9 cellular contexts compared by ENCODE assay signal in the genomic region with DNA sequence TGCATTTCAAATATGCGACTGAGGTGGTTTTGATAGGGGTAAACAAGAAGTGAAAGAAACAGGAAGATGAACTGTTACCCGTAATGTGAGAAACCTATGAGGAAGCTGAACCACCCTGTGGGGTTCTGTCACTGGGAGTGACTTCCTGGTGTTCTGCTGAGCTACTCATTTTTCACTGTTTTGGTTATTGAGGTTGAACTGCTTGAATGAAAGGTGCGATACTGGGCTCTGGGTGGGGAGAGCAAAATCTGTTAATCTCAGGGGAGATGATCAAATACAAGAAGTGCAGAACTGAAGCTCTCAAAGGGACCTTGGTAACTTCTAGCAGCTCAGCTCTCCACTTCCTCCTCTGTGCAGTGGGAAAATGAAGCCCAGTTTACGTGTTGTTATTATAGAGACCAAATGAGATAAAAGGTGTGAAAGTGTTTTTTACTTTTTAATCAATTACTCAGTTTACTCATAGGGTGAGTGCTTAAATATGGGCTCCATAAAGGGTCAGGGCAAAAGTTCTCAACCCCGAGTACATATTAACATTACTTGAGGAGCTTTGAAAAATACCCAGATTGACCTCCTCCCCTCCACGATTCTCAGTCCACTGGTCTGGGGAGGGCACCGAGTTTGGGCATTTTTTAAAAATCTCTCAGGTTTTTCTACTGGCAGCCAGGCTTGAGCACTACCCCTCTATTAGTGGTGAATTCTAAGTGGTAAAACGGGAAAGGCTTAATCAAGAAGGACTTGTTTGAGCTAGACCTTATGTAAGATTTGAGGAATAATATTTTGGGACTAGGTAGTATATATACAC.
A peak's percentile ranks its signal among the peaks of the same experiment; 100 is the strongest.
DNase-seq lines count a peak whose midpoint lies in the region; ATAC-seq and TF ChIP-seq lines count a peak whose summit lies in the region.
"Had no signal": no experiment of that assay in that cellular context is flagged by ENCODE, and none has a peak within 500 bp of the region (broad histone marks: within the 10 kb centered on the region; RNA-seq: fewer than 3 reads in every experiment).

No MANE protein-coding gene starts in this region.

- no peaks in the 10 kb centered on the region for H3K36me3 Mint-ChIP-seq in glutamatergic neuron (ENCODE audit: unreplicated experiment)

- no peaks in the 10 kb centered on the region for H3K36me3 ChIP-seq in GM06990 (ENCODE audit: control insufficient read depth, insufficient read depth, low read length)
- H3K36me3 ChIP-seq: gastrocnemius medialis had no signal

- 65% methylated on average over 8 of the region's 8 CpGs for WGBS in right cardiac atrium

- peaks cover 7% of the 10 kb centered on the region for H3K9me3 Mint-ChIP-seq in glutamatergic neuron (ENCODE audit: unreplicated experiment)

- H3K27me3 ChIP-seq in GM06990 (replicated peaks; ENCODE audit: control insufficient read depth, insufficient read depth, low read length) (no peaks in the 10 kb centered on the region), right cardiac atrium (ENCODE audit: control insufficient read depth, insufficient read depth) (no peaks in the 10 kb centered on the region)
- H3K27me3 ChIP-seq: gastrocnemius medialis had no signal

- no peak overlapping the region for H3K27ac ChIP-seq in right cardiac atrium (ENCODE audit: low read length)
- H3K27ac ChIP-seq in coronary artery: peak overlapping the region in 1 of 2 donors; percentile 65
- H3K27ac ChIP-seq: gastrocnemius medialis had no signal

- H3K4me3 Mint-ChIP-seq in glutamatergic neuron (ENCODE audit: unreplicated experiment): no peak overlapping the region

- ATAC-seq in GM21526 (IDR thresholded peaks at IDR 0.05; ENCODE audit: low FRiP score, unreplicated experiment): peak; percentile 71
- ATAC-seq in right cardiac atrium: peak; percentile 73 to 74

- H3K9me3 ChIP-seq in right cardiac atrium (ENCODE audit: control insufficient read depth, low read length): no peaks in the 10 kb centered on the region
- H3K9me3 ChIP-seq: gastrocnemius medialis had no signal

- no peak overlapping the region for H3K27ac Mint-ChIP-seq in glutamatergic neuron (ENCODE audit: unreplicated experiment)

- peaks cover 12% of the 10 kb centered on the region for H3K4me1 Mint-ChIP-seq in glutamatergic neuron (ENCODE audit: low read depth, unreplicated experiment)

- no peaks in the 10 kb centered on the region for H3K4me1 ChIP-seq in right cardiac atrium (ENCODE audit: control insufficient read depth, insufficient read depth, low read length)
- H3K4me1 ChIP-seq: gastrocnemius medialis had no signal

- H3K27me3 Mint-ChIP-seq in glutamatergic neuron (ENCODE audit: unreplicated experiment): peaks cover 3% of the 10 kb centered on the region

- TF ChIP-seq CTCF in GM06990 (IDR thresholded peaks at IDR 0.05; ENCODE audit: insufficient read depth, low read length, poor library complexity, severe bottlenecking): no peak
- TF ChIP-seq CTCF in glutamatergic neuron (IDR thresholded peaks at IDR 0.05; ENCODE audit: partially characterized antibody, unreplicated experiment): no peak
- no peak for TF ChIP-seq CTCF in coronary artery (IDR thresholded peaks at IDR 0.05)

- intact Hi-C loops in right cardiac atrium (cut with DNase I): no loop called here

- peak; percentile 85 for DNase-seq in GM06990 (ENCODE audit: extremely low read depth, insufficient read length)
- DNase-seq in Jurkat, Clone E6-1 (ENCODE audit: low read depth, low spot score): peak; percentile 87
- DNase-seq in activated CD4-positive, alpha-beta T cell treated with anti-CD3 and anti-CD28 coated beads, Interleukin-2, amount 50 U/mL, for 48 hours: peak; percentile 44 to 54
- DNase-seq in right cardiac atrium: no peak
- DNase-seq in stimulated activated naive CD4-positive, alpha-beta T cell (lab: John Stamatoyannopoulos, UW): peak; percentile 11 to 87 (median 65)
- no peak for DNase-seq in glutamatergic neuron
- no peak for DNase-seq in coronary artery (ENCODE audit: low spot score)
- DNase-seq: gastrocnemius medialis had no signal

- H3K4me3 ChIP-seq in GM06990 (replicated peaks; ENCODE audit: low read depth, low read length) (no peak overlapping the region), right cardiac atrium (ENCODE audit: low read length) (no peak overlapping the region), coronary artery (no peak overlapping the region)
- H3K4me3 ChIP-seq in Jurkat, Clone E6-1 (ENCODE audit: low read length): peak overlapping the region; percentile 6
- H3K4me3 ChIP-seq: gastrocnemius medialis had no signal

Comparison
In these comparisons a context has a peak if more than half of its experiments do, and no peak if none do; other contexts are left out.
1. DNase-seq: peak in GM06990 (single experiment), Jurkat, Clone E6-1 (single experiment), activated CD4-positive, alpha-beta T cell treated with anti-CD3 and anti-CD28 coated beads, Interleukin-2, amount 50 U/mL, for 48 hours (2 of 2) and stimulated activated naive CD4-positive, alpha-beta T cell (6 of 6); none in right cardiac atrium (0 of 3), glutamatergic neuron (single experiment) and coronary artery (single experiment).